13 cellular contexts compared by ENCODE assay signal in the genomic region with DNA sequence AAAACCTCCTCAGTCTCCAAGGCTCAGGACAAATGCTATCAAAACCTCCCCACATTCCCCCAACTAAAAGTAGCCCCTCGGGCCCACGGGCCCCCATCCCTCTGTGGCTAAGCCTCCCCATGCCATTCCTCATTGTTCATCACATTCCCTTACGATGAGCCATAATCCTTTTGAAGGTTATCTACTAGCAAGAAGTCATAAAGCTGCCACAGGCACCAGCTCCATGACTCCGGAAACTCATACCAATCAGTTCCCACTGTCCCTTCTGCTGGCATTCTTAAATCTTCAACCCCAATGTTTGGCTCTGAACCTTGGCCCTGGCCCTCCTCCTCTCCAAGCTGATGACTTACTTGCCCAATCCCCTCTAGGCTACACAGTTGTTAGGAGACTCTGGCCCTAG. TPM values are rescaled to one million over a fixed set of nuclear protein-coding genes. Genes with fewer than 3 reads are reported as not detected.
DNase-seq lines count a peak whose midpoint lies in the region; ATAC-seq and TF ChIP-seq lines count a peak whose summit lies in the region.
"Had no signal": no experiment of that assay in that cellular context is flagged by ENCODE, and none has a peak within 500 bp of the region (broad histone marks: within the 10 kb centered on the region; RNA-seq: fewer than 3 reads in every experiment).

No MANE protein-coding gene starts in this region.

- dilution Hi-C loops in IMR-90 (cut with HindIII; ENCODE audit: low sequenced_read_pairs, unreplicated experiment), result no loop called here

- no peak overlapping the region for H2BK5ac ChIP-seq in IMR-90 (ENCODE audit: low read depth, low read length, poor library complexity, severe bottlenecking)

- no peaks in the 10 kb centered on the region for H3K27me3 Mint-ChIP-seq in Caco-2 (ENCODE audit: insufficient read depth, unreplicated experiment)
- H3K27me3 Mint-ChIP-seq in activated CD4-positive, alpha-beta T cell treated with anti-CD3 and anti-CD28 coated beads for 36 hours, result no peaks in the 10 kb centered on the region

- 0 out of 2 replicates have a peak overlapping the region, but pooled peaks have one; percentile 65 for H3K14ac ChIP-seq in IMR-90 (replicated peaks; ENCODE audit: low read depth, low read length)

- no peak overlapping the region for H4K91ac ChIP-seq in IMR-90 (ENCODE audit: insufficient read depth, low read depth, low read length)

- H3K79me2 ChIP-seq in osteoblast (ENCODE audit: insufficient read depth, low read length), result no peaks in the 10 kb centered on the region

- CTCF ChIA-PET in Caco-2 (lab: Charles Lee), result no interaction called here
- CTCF ChIA-PET in IMR-90 (lab: Yijun Ruan, JAX), result no interaction called here
- CTCF ChIA-PET in activated CD4-positive, alpha-beta T cell treated with anti-CD3 and anti-CD28 coated beads for 36 hours (lab: Charles Lee), result interaction anchor here (0.5 to 0.6 kb wide), 3 partner anchors 56 to 348 kb away, joined by 3 read pairs; no protein-coding TSS in a partner anchor

- H3K23ac ChIP-seq in IMR-90 (ENCODE audit: low read depth, low read length), result no peak overlapping the region

- no peak overlapping the region for H2BK20ac ChIP-seq in IMR-90 (ENCODE audit: low read depth, low read length)

- intact Hi-C loops in Caco-2 (cut with micrococcal nuclease; ENCODE audit: unreplicated experiment) (loop anchor here (1.0 kb wide), 1 partner anchor 9 kb away; no protein-coding TSS in a partner anchor), IMR-90 (cut with micrococcal nuclease) (no loop called here), posterior cingulate gyrus (cut with DNase I) (no loop called here)
- intact Hi-C loops in activated CD4-positive, alpha-beta T cell treated with anti-CD3 and anti-CD28 coated beads for 36 hours (cut with DNase I, micrococcal nuclease), result no loop called here

- H2AFZ ChIP-seq in IMR-90 (replicated peaks; ENCODE audit: low read length, poor library complexity) (peak overlapping the region; percentile 53), osteoblast (ENCODE audit: low read length) (peak overlapping the region; percentile 20)

- H3K9ac ChIP-seq in IMR-90 (ENCODE audit: low read depth, low read length), result no peak overlapping the region

- no peak for TF ChIP-seq POLR2A in IMR-90 (IDR thresholded peaks at IDR 0.05; ENCODE audit: low read depth, low read length)

- peak overlapping the region; percentile 26 for H2AK9ac ChIP-seq in IMR-90 (replicated peaks; ENCODE audit: low read depth, low read length, poor library complexity)

- H3K18ac ChIP-seq in IMR-90 (ENCODE audit: low read depth, low read length), result no peak overlapping the region

- BruUV-seq in Caco-2 (replicated peaks; lab: Mats Ljungman, UMichigan) (no TSS peak), IMR-90 (replicated peaks; lab: Mats Ljungman, UMichigan) (no TSS peak)

- POLR2A ChIA-PET in Caco-2 (lab: Charles Lee), result no interaction called here
- POLR2A ChIA-PET in IMR-90 (lab: Charles Lee; ENCODE audit: unreplicated experiment), result no interaction called here
- POLR2A ChIA-PET in activated CD4-positive, alpha-beta T cell treated with anti-CD3 and anti-CD28 coated beads for 36 hours (lab: Charles Lee), result no interaction called here

- H3K36me3 Mint-ChIP-seq in Caco-2 (ENCODE audit: insufficient read depth, unreplicated experiment), result peaks cover 6% of the 10 kb centered on the region
- no peaks in the 10 kb centered on the region for H3K36me3 Mint-ChIP-seq in activated CD4-positive, alpha-beta T cell treated with anti-CD3 and anti-CD28 coated beads for 36 hours (ENCODE audit: low read depth)
- H3K36me3 Mint-ChIP-seq: brain had no signal

- H3K36me3 ChIP-seq in Caco-2 (ENCODE audit: control insufficient read depth, insufficient read depth, low read length) (no peaks in the 10 kb centered on the region), IMR-90 (ENCODE audit: control insufficient read depth, insufficient read depth, low read length) (no peaks in the 10 kb centered on the region), osteoblast (ENCODE audit: insufficient read depth, low read length) (no peaks in the 10 kb centered on the region)
- H3K36me3 ChIP-seq: BE2C had no signal

- 60% methylated on average over 4 of the region's 4 CpGs; no CpG with 5 or more reads in 1 of the 2 experiments for WGBS in IMR-90 (ENCODE audit: extremely low coverage in 2 of 2, insufficient read length in 1 of 2), 2 experiments

- no peak for TF ChIP-seq RAD21 in IMR-90 (IDR thresholded peaks at IDR 0.05; ENCODE audit: low read length)

- no peaks in the 10 kb centered on the region for H3K79me1 ChIP-seq in IMR-90 (ENCODE audit: low read depth in 1 of 2, low read length in 2 of 2)

- H3K4me3 ChIP-seq in Caco-2 (ENCODE audit: low read depth, low read length) (no peak overlapping the region), IMR-90 (ENCODE audit: insufficient read depth, low read depth, low read length) (no peak overlapping the region), osteoblast (ENCODE audit: insufficient read depth, low read length) (no peak overlapping the region)

- no peak overlapping the region for H3K56ac ChIP-seq in IMR-90 (ENCODE audit: extremely low read depth, insufficient read depth, low read length)

- H3K4me1 ChIP-seq in Caco-2 (peaks cover 38% of the 10 kb centered on the region), IMR-90 (ENCODE audit: control insufficient read depth, insufficient read depth, low read length) (no peaks in the 10 kb centered on the region), osteoblast (ENCODE audit: insufficient read depth, low read length) (no peaks in the 10 kb centered on the region)
- H3K4me1 ChIP-seq: BE2C had no signal

- peaks cover 3% of the 10 kb centered on the region; the same call in 1 of the 2 replicates for H3K9me1 ChIP-seq in IMR-90 (ENCODE audit: insufficient read depth, low read length)

- in situ Hi-C loops in IMR-90 (cut with MboI; ENCODE audit: low sequenced_read_pairs), result no loop called here

- H2BK15ac ChIP-seq in IMR-90 (ENCODE audit: low read depth, low read length), result no peak overlapping the region

- DNase-seq in Caco-2 (peak; percentile 52 to 68), IMR-90 (peak; percentile 10), astrocyte of the hippocampus (ENCODE audit: low read depth, low spot score) (peak; percentile 65), osteoblast (ENCODE audit: insufficient read length, low spot score, missing footprints) (no peak), posterior cingulate gyrus (no peak)
- DNase-seq in stimulated activated CD4-positive, alpha-beta T cell treated with anti-CD3 and anti-CD28 coated beads, Interleukin-4, amount 100 ng/mL, for 4 hours, result no peak
- DNase-seq in activated CD4-positive, CD25-positive, alpha-beta regulatory T cell (lab: John Stamatoyannopoulos, UW), result no peak
- DNase-seq in activated CD4-positive, alpha-beta T cell treated with anti-CD3 and anti-CD28 coated beads for 36 hours, result no peak
- DNase-seq: activated gamma-delta T cell, BE2C, DMS53, NCI-H1105 treated with DMSO at 0.1 percent for 48 hours had no signal

- no peak overlapping the region for H4K5ac ChIP-seq in IMR-90 (ENCODE audit: low read depth, low read length)

- ATAC-seq in IMR-90 (ENCODE audit: low read depth), result peak; percentile 49; the same call in 1 of the 2 replicates
- ATAC-seq in activated CD4-positive, alpha-beta T cell treated with anti-CD3 and anti-CD28 coated beads for 36 hours, result no peak

- H3K9me3 ChIP-seq in Caco-2 (no peaks in the 10 kb centered on the region), IMR-90 (ENCODE audit: control insufficient read depth, insufficient read depth, low read length) (no peaks in the 10 kb centered on the region), osteoblast (ENCODE audit: low read depth, low read length) (no peaks in the 10 kb centered on the region)
- H3K9me3 ChIP-seq: BE2C had no signal

- no peak overlapping the region for H2BK120ac ChIP-seq in IMR-90 (ENCODE audit: low read depth, low read length)

- H4K20me1 ChIP-seq in IMR-90 (ENCODE audit: insufficient read depth, low read length), result no peaks in the 10 kb centered on the region
- H4K20me1 ChIP-seq in osteoblast (ENCODE audit: insufficient read depth, low read length), result no peaks in the 10 kb centered on the region

- H3K27ac ChIP-seq in IMR-90 (ENCODE audit: insufficient read depth, low read length) (no peak overlapping the region), osteoblast (ENCODE audit: low read depth, low read length) (no peak overlapping the region)

- 0 out of 4 replicates have a peak overlapping the region, but pooled peaks of 1 of the 2 experiments have one; percentile 25 for H4K8ac ChIP-seq in IMR-90 (ENCODE audit: low read depth in 2 of 2, low read length in 2 of 2)

- peaks cover 39% of the 10 kb centered on the region for H3K4me1 Mint-ChIP-seq in Caco-2 (ENCODE audit: low read depth, unreplicated experiment)
- H3K4me1 Mint-ChIP-seq in activated CD4-positive, alpha-beta T cell treated with anti-CD3 and anti-CD28 coated beads for 36 hours, result peaks cover 4% of the 10 kb centered on the region

- no peaks in the 10 kb centered on the region for H3K9me3 Mint-ChIP-seq in Caco-2 (ENCODE audit: unreplicated experiment)
- no peaks in the 10 kb centered on the region for H3K9me3 Mint-ChIP-seq in activated CD4-positive, alpha-beta T cell treated with anti-CD3 and anti-CD28 coated beads for 36 hours (ENCODE audit: low read depth)
- H3K9me3 Mint-ChIP-seq: brain had no signal

- no peaks in the 10 kb centered on the region for H3K27me3 ChIP-seq in Caco-2 (replicated peaks; ENCODE audit: control insufficient read depth, insufficient read depth, low read length)
- H3K27me3 ChIP-seq in IMR-90 (ENCODE audit: control insufficient read depth, insufficient read depth, low read length), result peaks cover 26% of the 10 kb centered on the region
- H3K27me3 ChIP-seq in osteoblast (ENCODE audit: insufficient read depth, low read length), result peaks cover 17% of the 10 kb centered on the region
- H3K27me3 ChIP-seq: BE2C had no signal

- H3K4me3 Mint-ChIP-seq in Caco-2 (ENCODE audit: unreplicated experiment), result peak overlapping the region; percentile 62
- no peak overlapping the region for H3K4me3 Mint-ChIP-seq in activated CD4-positive, alpha-beta T cell treated with anti-CD3 and anti-CD28 coated beads for 36 hours
- H3K4me3 Mint-ChIP-seq: brain had no signal

- TF ChIP-seq CTCF in Caco-2 (IDR thresholded peaks at IDR 0.05; ENCODE audit: insufficient read depth in 1 of 2, low read depth in 1 of 2, low read length in 1 of 2, severe bottlenecking in 1 of 2, unreplicated experiment in 1 of 2) (no peak), IMR-90 (conservative IDR thresholded peaks at IDR 0.05; ENCODE audit: low read depth, low read length) (no peak), osteoblast (IDR thresholded peaks at IDR 0.05; ENCODE audit: extremely low read depth, low read depth, low read length) (no peak)

- peak overlapping the region; percentile 93 for H3K27ac Mint-ChIP-seq in Caco-2 (ENCODE audit: unreplicated experiment)
- no peak overlapping the region for H3K27ac Mint-ChIP-seq in activated CD4-positive, alpha-beta T cell treated with anti-CD3 and anti-CD28 coated beads for 36 hours

- no peak overlapping the region for H2AK5ac ChIP-seq in IMR-90 (ENCODE audit: low read depth, low read length)

- H3K4ac ChIP-seq in IMR-90 (ENCODE audit: low read depth, low read length), result 0 out of 2 replicates have a peak overlapping the region, but pooled peaks have one; percentile 6

- H3K4me2 ChIP-seq in IMR-90 (ENCODE audit: low read depth, low read length) (no peak overlapping the region), osteoblast (ENCODE audit: insufficient read depth, low read length) (peak overlapping the region; percentile 0)

RNA-seq across cellular contexts. Expression of a gene that starts 19.4 kb away (rescaled TPM):
- 176 and 184 TPM in 2 replicates for total RNA-seq in Caco-2 (2022)
- total RNA-seq in IMR-90 (2012; rRNA removed), result 61.8 and 190 TPM in 2 replicates
- 20.3 and 33.7 TPM in 2 replicates for polyA plus RNA-seq in IMR-90 (2012; rRNA removed)
- polyA plus RNA-seq in IMR-90 (2012; cell fraction: cytosol; rRNA removed), result 8.5 and 11.4 TPM in 2 replicates
- polyA plus RNA-seq in IMR-90 (2012; cell fraction: nucleus; rRNA removed; ENCODE audit: low replicate concordance), result 5.0 and 28.0 TPM in 2 replicates
- 118 and 124 TPM in 2 replicates for total RNA-seq in osteoblast
- total RNA-seq in activated CD4-positive, alpha-beta T cell treated with anti-CD3 and anti-CD28 coated beads for 36 hours, result 10 to 100 TPM; 45.3 to 70.2 TPM

Comparison
In these comparisons a context has a peak if more than half of its experiments do, and no peak if none do; other contexts are left out.
1. DNase-seq: peak in Caco-2 (2 of 2), IMR-90 (single experiment) and astrocyte of the hippocampus (single experiment); none in osteoblast (single experiment), posterior cingulate gyrus (0 of 10), stimulated activated CD4-positive, alpha-beta T cell treated with anti-CD3 and anti-CD28 coated beads, Interleukin-4, amount 100 ng/mL, for 4 hours (0 of 2), activated CD4-positive, CD25-positive, alpha-beta regulatory T cell (0 of 4) and activated CD4-positive, alpha-beta T cell treated with anti-CD3 and anti-CD28 coated beads for 36 hours (single experiment).